Comparison of ENCODE assay signal across 10 cellular contexts in the genomic region with DNA sequence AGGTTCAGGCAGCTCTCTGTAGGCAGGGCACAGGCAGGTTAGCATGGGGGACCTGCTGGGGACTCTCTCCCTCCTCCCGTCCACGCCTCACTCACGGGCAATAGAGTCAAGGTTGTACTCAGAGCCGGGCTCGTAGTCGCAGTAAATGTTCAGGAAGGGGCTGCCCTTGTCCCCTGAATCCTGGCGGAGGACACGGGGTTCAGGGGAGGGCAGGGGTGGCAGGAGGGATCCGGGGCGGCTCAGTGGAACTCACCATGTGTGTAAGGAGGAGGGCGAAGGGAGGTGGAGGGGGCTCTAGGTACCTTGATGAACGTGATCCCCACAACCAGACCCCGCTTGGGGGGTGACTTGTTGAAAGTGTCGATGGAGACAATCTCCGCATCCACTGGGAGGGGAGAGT. TPM values are rescaled to one million over a fixed set of nuclear protein-coding genes. Genes with fewer than 3 reads are reported as not detected.
DNase-seq lines count a peak whose midpoint lies in the region; ATAC-seq and TF ChIP-seq lines count a peak whose summit lies in the region.
"Had no signal": no experiment of that assay in that cellular context is flagged by ENCODE, and none has a peak within 500 bp of the region (broad histone marks: within the 10 kb centered on the region; RNA-seq: fewer than 3 reads in every experiment).

No MANE protein-coding gene starts in this region.

- H3K9ac ChIP-seq in iPS-15b (ENCODE audit: low read depth, low read length): no peak overlapping the region

- H3K4me1 Mint-ChIP-seq in activated CD4-positive, alpha-beta T cell treated with anti-CD3 and anti-CD28 coated beads, Interleukin-2, amount 10 ng/mL, durations not matched to agents 24 days and 14 days: peaks cover 21% of the 10 kb centered on the region
- peaks cover 23% of the 10 kb centered on the region for H3K4me1 Mint-ChIP-seq in activated T-helper 1 cell treated with anti-CD3 and anti-CD28 coated beads, Interleukin-12 subunit alpha, Interleukin-12 subunit beta, Interleukin-2, Interleukin-4 antibody, amounts not matched to agents 30 ng/mL and 10 ng/mL and 1 ng/mL, durations not matched to agents 14 hours and 24 hours and 36 hours (ENCODE audit: low read depth)

- intact Hi-C loops in activated CD4-positive, alpha-beta T cell treated with anti-CD3 and anti-CD28 coated beads, Interleukin-2, amount 10 ng/mL, durations not matched to agents 24 days and 14 days (cut with micrococcal nuclease): loop anchor here (2.0 to 10.0 kb wide), 2 partner anchors 46 to 122 kb away; a partner anchor contains a TSS
- intact Hi-C loops in activated T-helper 1 cell treated with anti-CD3 and anti-CD28 coated beads, Interleukin-12 subunit alpha, Interleukin-12 subunit beta, Interleukin-2, Interleukin-4 antibody, amounts not matched to agents 30 ng/mL and 10 ng/mL and 1 ng/mL, durations not matched to agents 14 hours and 24 hours and 36 hours (cut with micrococcal nuclease): loop anchor here (5.0 kb wide), 1 partner anchor 211 kb away; a partner anchor contains a TSS
- intact Hi-C loops in spleen (cut with DNase I; ENCODE audit: low total_unique reads): no loop called here

- H3K27me3 ChIP-seq in iPS-15b (ENCODE audit: control insufficient read depth, insufficient read depth, low read length) (peaks cover 2% of the 10 kb centered on the region), spleen (replicated peaks in 1 of 7) (no peaks in the 10 kb centered on the region)
- H3K27me3 ChIP-seq: cardiac muscle cell had no signal

- H3K27me3 Mint-ChIP-seq in activated CD4-positive, alpha-beta T cell treated with anti-CD3 and anti-CD28 coated beads, Interleukin-2, amount 10 ng/mL, durations not matched to agents 24 days and 14 days: no peaks in the 10 kb centered on the region
- H3K27me3 Mint-ChIP-seq in activated T-helper 1 cell treated with anti-CD3 and anti-CD28 coated beads, Interleukin-12 subunit alpha, Interleukin-12 subunit beta, Interleukin-2, Interleukin-4 antibody, amounts not matched to agents 30 ng/mL and 10 ng/mL and 1 ng/mL, durations not matched to agents 14 hours and 24 hours and 36 hours (ENCODE audit: insufficient read depth): peaks cover 4% of the 10 kb centered on the region

- TF ChIP-seq CTCF in spleen (IDR thresholded peaks at IDR 0.05 in 8 of 11, conservative IDR thresholded peaks at IDR 0.05 in 3 of 11): no peak

- WGBS in spleen, 5 donors: 86 to 92% (median 91%) methylated on average over 11 to 15 of the region's 15 CpGs

- peak overlapping the region; percentile 99 for H3K4me3 Mint-ChIP-seq in activated CD4-positive, alpha-beta T cell treated with anti-CD3 and anti-CD28 coated beads, Interleukin-2, amount 10 ng/mL, durations not matched to agents 24 days and 14 days
- peak overlapping the region; percentile 99 for H3K4me3 Mint-ChIP-seq in activated T-helper 1 cell treated with anti-CD3 and anti-CD28 coated beads, Interleukin-12 subunit alpha, Interleukin-12 subunit beta, Interleukin-2, Interleukin-4 antibody, amounts not matched to agents 30 ng/mL and 10 ng/mL and 1 ng/mL, durations not matched to agents 14 hours and 24 hours and 36 hours

- ATAC-seq in HG02884 (IDR thresholded peaks at IDR 0.05; ENCODE audit: unreplicated experiment): no peak

- DNase-seq in activated CD4-positive, alpha-beta T cell treated with anti-CD3 and anti-CD28 coated beads, Interleukin-2, amount 10 ng/mL, durations not matched to agents 24 days and 14 days: no peak
- DNase-seq in activated CD4-positive, alpha-beta T cell treated with anti-CD3 and anti-CD28 coated beads, Interleukin-2, amount 50 U/mL, for 48 hours: no peak
- no peak for DNase-seq in activated T-helper 1 cell treated with anti-CD3 and anti-CD28 coated beads, Interleukin-12 subunit alpha, Interleukin-12 subunit beta, Interleukin-2, Interleukin-4 antibody, amounts not matched to agents 30 ng/mL and 10 ng/mL and 1 ng/mL, durations not matched to agents 14 hours and 24 hours and 36 hours (ENCODE audit: low spot score)
- DNase-seq in spleen: no peak
- no peak for DNase-seq in GM19240 (ENCODE audit: insufficient read length, low spot score)
- no peak for DNase-seq in stimulated activated CD4-positive, alpha-beta T cell treated with anti-CD3 and anti-CD28 coated beads, Interleukin-4, amount 100 ng/mL, for 1 hour

- H3K36me3 ChIP-seq in iPS-15b (ENCODE audit: control insufficient read depth, insufficient read depth, low read length): peaks cover 12% of the 10 kb centered on the region
- peaks cover 0 to 26% (median 10%) of the 10 kb centered on the region in 6 donors for H3K36me3 ChIP-seq in spleen
- H3K36me3 ChIP-seq: cardiac muscle cell had no signal

- peak overlapping the region in 1 of 8 donors; percentile 96 for H3K27ac ChIP-seq in spleen

- peak overlapping the region; percentile 29 for H3K27ac Mint-ChIP-seq in activated CD4-positive, alpha-beta T cell treated with anti-CD3 and anti-CD28 coated beads, Interleukin-2, amount 10 ng/mL, durations not matched to agents 24 days and 14 days
- H3K27ac Mint-ChIP-seq in activated T-helper 1 cell treated with anti-CD3 and anti-CD28 coated beads, Interleukin-12 subunit alpha, Interleukin-12 subunit beta, Interleukin-2, Interleukin-4 antibody, amounts not matched to agents 30 ng/mL and 10 ng/mL and 1 ng/mL, durations not matched to agents 14 hours and 24 hours and 36 hours: no peak overlapping the region

- H3K4me3 ChIP-seq in iPS-15b (ENCODE audit: low read depth, low read length): peak overlapping the region; percentile 86
- H3K4me3 ChIP-seq in spleen: peak overlapping the region in 5 of 8 donors; percentile 53 to 89 (median 60)

- peaks cover 8% of the 10 kb centered on the region for H3K36me3 Mint-ChIP-seq in activated CD4-positive, alpha-beta T cell treated with anti-CD3 and anti-CD28 coated beads, Interleukin-2, amount 10 ng/mL, durations not matched to agents 24 days and 14 days (ENCODE audit: low read depth)
- peaks cover 14% of the 10 kb centered on the region for H3K36me3 Mint-ChIP-seq in activated T-helper 1 cell treated with anti-CD3 and anti-CD28 coated beads, Interleukin-12 subunit alpha, Interleukin-12 subunit beta, Interleukin-2, Interleukin-4 antibody, amounts not matched to agents 30 ng/mL and 10 ng/mL and 1 ng/mL, durations not matched to agents 14 hours and 24 hours and 36 hours (ENCODE audit: low read depth)

- TF ChIP-seq POLR2A in spleen (IDR thresholded peaks at IDR 0.05): no peak

- H3K4me1 ChIP-seq in iPS-15b (ENCODE audit: control insufficient read depth, insufficient read depth, low read length) (peaks cover 5% of the 10 kb centered on the region), spleen (peaks cover 16 to 47% (median 34%) of the 10 kb centered on the region in 6 donors)

- no peaks in the 10 kb centered on the region for H3K9me3 ChIP-seq in iPS-15b (ENCODE audit: control insufficient read depth, insufficient read depth, low read length)
- no peaks in the 10 kb centered on the region for H3K9me3 ChIP-seq in spleen
- H3K9me3 ChIP-seq: tibial nerve had no signal

- H3K9me3 Mint-ChIP-seq in activated CD4-positive, alpha-beta T cell treated with anti-CD3 and anti-CD28 coated beads, Interleukin-2, amount 10 ng/mL, durations not matched to agents 24 days and 14 days: no peaks in the 10 kb centered on the region
- no peaks in the 10 kb centered on the region for H3K9me3 Mint-ChIP-seq in activated T-helper 1 cell treated with anti-CD3 and anti-CD28 coated beads, Interleukin-12 subunit alpha, Interleukin-12 subunit beta, Interleukin-2, Interleukin-4 antibody, amounts not matched to agents 30 ng/mL and 10 ng/mL and 1 ng/mL, durations not matched to agents 14 hours and 24 hours and 36 hours

RNA-seq across cellular contexts. Expression of a gene that starts 0.8 kb away (rescaled TPM):
- 10.1 and 12.2 TPM in 2 replicates for total RNA-seq in activated CD4-positive, alpha-beta T cell treated with anti-CD3 and anti-CD28 coated beads, Interleukin-2, amount 10 ng/mL, durations not matched to agents 24 days and 14 days
- 9.6 and 10.8 TPM in 2 replicates for total RNA-seq in activated T-helper 1 cell treated with anti-CD3 and anti-CD28 coated beads, Interleukin-12 subunit alpha, Interleukin-12 subunit beta, Interleukin-2, Interleukin-4 antibody, amounts not matched to agents 30 ng/mL and 10 ng/mL and 1 ng/mL, durations not matched to agents 14 hours and 24 hours and 36 hours
- total RNA-seq in spleen: 10 to 100 TPM in 2 of 7 donors, 1 to 10 TPM in 5; 3.9 to 12.4 (median 7.4) TPM
- 10 to 100 TPM; 15.0 to 36.3 (median 25.7) TPM for polyA plus RNA-seq in spleen

RNA-seq across cellular contexts. Expression of a gene that starts 11.5 kb away (rescaled TPM):
- total RNA-seq in activated CD4-positive, alpha-beta T cell treated with anti-CD3 and anti-CD28 coated beads, Interleukin-2, amount 10 ng/mL, durations not matched to agents 24 days and 14 days: 0.05 TPM in 1 of 2 replicates, not detected in the other
- total RNA-seq in activated T-helper 1 cell treated with anti-CD3 and anti-CD28 coated beads, Interleukin-12 subunit alpha, Interleukin-12 subunit beta, Interleukin-2, Interleukin-4 antibody, amounts not matched to agents 30 ng/mL and 10 ng/mL and 1 ng/mL, durations not matched to agents 14 hours and 24 hours and 36 hours: 0.05 TPM in 1 of 2 replicates, not detected in the other
- not detected for total RNA-seq in spleen
- under 1 TPM in 2 of 3 donors, not detected in 1; 0.02 to 0.19 TPM for polyA plus RNA-seq in spleen
- total RNA-seq: tibial nerve had no signal

RNA-seq across cellular contexts. Expression of a gene that starts 31.7 kb away (rescaled TPM):
- 61.9 and 66.5 TPM in 2 replicates for total RNA-seq in activated CD4-positive, alpha-beta T cell treated with anti-CD3 and anti-CD28 coated beads, Interleukin-2, amount 10 ng/mL, durations not matched to agents 24 days and 14 days
- total RNA-seq in activated T-helper 1 cell treated with anti-CD3 and anti-CD28 coated beads, Interleukin-12 subunit alpha, Interleukin-12 subunit beta, Interleukin-2, Interleukin-4 antibody, amounts not matched to agents 30 ng/mL and 10 ng/mL and 1 ng/mL, durations not matched to agents 14 hours and 24 hours and 36 hours: 66.4 and 68.7 TPM in 2 replicates
- 100 to 1,000 TPM in 3 of 7 donors, 10 to 100 TPM in 4; 85.8 to 171 (median 98.1) TPM for total RNA-seq in spleen
- polyA plus RNA-seq in spleen: 10 to 100 TPM; 51.3 to 64.1 (median 56.6) TPM
